In the genomic region with DNA sequence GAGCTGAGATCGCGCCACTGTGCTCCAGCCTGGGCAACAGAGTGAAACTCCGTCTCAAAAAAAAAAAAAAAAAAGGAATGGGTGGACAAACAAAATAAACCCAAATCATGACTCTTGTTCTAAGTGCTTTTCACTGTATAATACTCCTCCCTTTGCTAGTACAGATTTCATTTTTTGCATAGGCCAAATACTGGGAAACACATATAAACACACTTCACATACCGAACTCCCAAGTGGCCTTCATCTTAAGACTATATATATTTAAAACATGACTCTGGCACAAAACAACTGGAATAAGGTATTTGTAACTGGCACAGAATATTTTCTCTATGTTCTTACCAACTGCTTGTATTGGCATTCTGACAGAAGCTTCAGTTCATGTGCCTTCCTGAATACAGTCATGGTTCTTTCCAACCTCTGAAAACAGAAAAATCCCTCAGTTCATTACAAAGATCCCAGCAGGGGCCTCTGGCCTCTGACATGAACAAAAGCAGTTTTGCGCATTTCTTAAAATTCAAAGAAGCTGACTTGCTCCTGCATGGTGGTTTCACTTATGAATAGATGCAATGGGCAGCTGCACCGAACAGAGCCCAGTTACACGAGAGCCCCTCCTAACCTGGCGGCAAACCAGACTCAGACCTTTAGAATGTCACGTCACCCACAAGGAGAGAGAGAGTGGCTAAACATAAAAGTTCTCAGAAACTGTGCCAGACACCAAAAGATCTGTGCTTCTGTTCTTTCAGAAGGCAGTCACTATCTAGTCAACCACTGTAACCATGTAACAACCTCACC, we compare ENCODE assay signal across 12 cellular contexts. TPM values are rescaled to one million over a fixed set of nuclear protein-coding genes. Genes with fewer than 3 reads are reported as not detected.
DNase-seq lines count a peak whose midpoint lies in the region; ATAC-seq lines count a peak whose summit lies in the region.
"Had no signal": no experiment of that assay in that cellular context is flagged by ENCODE, and none has a peak within 500 bp of the region (broad histone marks: within the 10 kb centered on the region; RNA-seq: fewer than 3 reads in every experiment).

No MANE protein-coding gene starts in this region.

- ATAC-seq in HG03565 (IDR thresholded peaks at IDR 0.05; ENCODE audit: unreplicated experiment) (no peak), GM18498 (IDR thresholded peaks at IDR 0.05; ENCODE audit: unreplicated experiment) (no peak)

- peak overlapping the region; percentile 91 for H3K27ac Mint-ChIP-seq in activated naive CD8-positive, alpha-beta T cell treated with anti-CD3 and anti-CD28 coated beads for 36 hours
- H3K27ac Mint-ChIP-seq in immature natural killer cell, result peak overlapping the region in 5 of 6 donors; percentile 12 to 84 (median 81)

- peak overlapping the region; percentile 66 for H3K4me3 Mint-ChIP-seq in activated naive CD8-positive, alpha-beta T cell treated with anti-CD3 and anti-CD28 coated beads for 36 hours
- H3K4me3 Mint-ChIP-seq in immature natural killer cell, result peak overlapping the region in 3 of 5 donors; percentile 3 to 29 (median 14)

- peaks cover 25% of the 10 kb centered on the region for H3K4me1 Mint-ChIP-seq in activated naive CD8-positive, alpha-beta T cell treated with anti-CD3 and anti-CD28 coated beads for 36 hours
- H3K4me1 Mint-ChIP-seq in immature natural killer cell, result peaks cover 8 to 16% of the 10 kb centered on the region in 2 donors

- peaks cover 56% of the 10 kb centered on the region for H3K36me3 Mint-ChIP-seq in activated naive CD8-positive, alpha-beta T cell treated with anti-CD3 and anti-CD28 coated beads for 36 hours
- peaks cover 20 to 57% (median 27%) of the 10 kb centered on the region in 3 donors for H3K36me3 Mint-ChIP-seq in immature natural killer cell

- peak overlapping the region; percentile 19 for H3K27ac ChIP-seq in temporal lobe (ENCODE audit: low read depth, low read length)
- H3K27ac ChIP-seq: psoas muscle had no signal

- DNase-seq in activated gamma-delta T cell treated with anti-CD3 and anti-CD28 coated beads, Interleukin-2, amount 50 U/mL, for 16 hours (ENCODE audit: low read depth), result peak; percentile 4
- DNase-seq in activated gamma-delta T cell (lab: John Stamatoyannopoulos, UW) (no peak), immature natural killer cell (peak; percentile 40 to 53 (median 44)), C1 segment of cervical spinal cord (lab: John Stamatoyannopoulos, UW) (no peak)
- DNase-seq in activated naive CD8-positive, alpha-beta T cell treated with anti-CD3 and anti-CD28 coated beads for 36 hours, result peak; percentile 76
- DNase-seq: central memory CD4-positive, alpha-beta T cell; NCI-H2081 treated with DMSO at 0.1 percent for 48 hours; psoas muscle; SK-N-SH had no signal

- no peaks in the 10 kb centered on the region for H3K27me3 Mint-ChIP-seq in activated naive CD8-positive, alpha-beta T cell treated with anti-CD3 and anti-CD28 coated beads for 36 hours
- no peaks in the 10 kb centered on the region for H3K27me3 Mint-ChIP-seq in immature natural killer cell (ENCODE audit: low read depth in 3 of 3)

- no peaks in the 10 kb centered on the region for H3K9me3 Mint-ChIP-seq in activated naive CD8-positive, alpha-beta T cell treated with anti-CD3 and anti-CD28 coated beads for 36 hours
- H3K9me3 Mint-ChIP-seq in immature natural killer cell, result no peaks in the 10 kb centered on the region

RNA-seq across cellular contexts. Expression of a gene that starts 19.1 kb away (rescaled TPM):
- 10 to 100 TPM; 68.3 to 69.8 TPM for total RNA-seq in activated naive CD8-positive, alpha-beta T cell treated with anti-CD3 and anti-CD28 coated beads for 36 hours
- 10 to 100 TPM; 10.4 to 23.8 (median 19.6) TPM for polyA plus RNA-seq in immature natural killer cell
- total RNA-seq in temporal lobe, result 28.0 TPM

RNA-seq across cellular contexts. Expression of a gene that starts 23.4 kb away (rescaled TPM):
- 100 to 1,000 TPM; 167 to 171 TPM for total RNA-seq in activated naive CD8-positive, alpha-beta T cell treated with anti-CD3 and anti-CD28 coated beads for 36 hours
- 10 to 100 TPM; 12.9 to 36.4 (median 31.7) TPM for polyA plus RNA-seq in immature natural killer cell
- 35.7 TPM for total RNA-seq in temporal lobe

RNA-seq across cellular contexts. Expression of a gene that starts 58.7 kb away (rescaled TPM):
- total RNA-seq in activated naive CD8-positive, alpha-beta T cell treated with anti-CD3 and anti-CD28 coated beads for 36 hours, result 10 to 100 TPM; 79.1 to 85.0 TPM
- 10 to 100 TPM; 15.3 to 22.9 (median 19.6) TPM for polyA plus RNA-seq in immature natural killer cell
- total RNA-seq in temporal lobe, result 28.5 TPM

Comparison
In these comparisons a context has a peak if more than half of its experiments do, and no peak if none do; other contexts are left out.
1. DNase-seq: peak in activated gamma-delta T cell treated with anti-CD3 and anti-CD28 coated beads, Interleukin-2, amount 50 U/mL, for 16 hours (single experiment), activated naive CD8-positive, alpha-beta T cell treated with anti-CD3 and anti-CD28 coated beads for 36 hours (single experiment) and immature natural killer cell (3 of 3); none in activated gamma-delta T cell (single experiment) and C1 segment of cervical spinal cord (0 of 14).